ENCODE assay signal across 8 cellular contexts in the genomic region with DNA sequence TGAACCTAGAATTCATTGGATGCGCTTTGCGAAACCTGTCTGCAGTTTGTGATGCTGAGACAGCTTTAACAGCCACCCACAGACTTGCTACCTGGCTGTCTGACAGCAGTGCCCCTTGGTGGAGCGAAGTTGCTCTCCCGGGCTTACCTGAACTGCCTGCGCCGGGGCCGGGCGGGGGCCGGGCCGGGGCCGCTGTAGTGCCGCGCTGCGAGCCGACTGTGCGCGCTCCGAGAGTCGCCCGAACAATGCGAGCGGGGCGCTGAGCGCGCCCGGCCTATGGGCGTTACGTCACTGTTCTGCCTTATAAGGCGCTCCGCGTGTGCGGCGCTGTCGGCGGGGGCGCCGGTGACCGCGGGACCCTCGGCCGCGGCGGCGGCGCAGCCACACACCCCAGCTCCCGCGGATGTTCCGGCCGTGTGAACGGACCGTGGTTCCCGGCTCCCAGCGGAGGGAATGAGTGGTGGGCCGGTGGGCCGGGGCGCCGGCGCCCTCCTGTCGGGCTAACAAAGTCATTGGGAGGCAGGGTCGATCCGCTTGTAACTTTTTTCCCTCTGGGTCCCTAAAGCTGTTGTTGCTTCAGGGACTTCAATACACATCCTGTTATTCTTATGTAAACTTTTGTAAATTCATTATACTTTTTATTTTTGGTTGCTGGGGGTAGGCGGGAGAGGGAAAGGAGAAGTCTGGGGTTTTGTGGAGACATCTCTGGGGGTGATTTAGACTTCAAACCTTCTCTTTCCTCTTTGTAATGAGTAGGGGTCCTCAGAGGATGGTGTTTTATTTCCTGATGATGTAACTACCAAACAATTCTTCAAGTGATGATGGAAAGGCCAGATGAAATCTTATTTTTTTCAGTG. TPM values are rescaled to one million over a fixed set of nuclear protein-coding genes. Genes with fewer than 3 reads are reported as not detected.
DNase-seq lines count a peak whose midpoint lies in the region; TF ChIP-seq lines count a peak whose summit lies in the region.

No MANE protein-coding gene starts in this region.

- peak overlapping the region; percentile 64 for H3K4me3 ChIP-seq in GM12864 (ENCODE audit: low read depth, low read length)

- H3K4me3 Mint-ChIP-seq in HFFc6 (peak overlapping the region; percentile 89), chondrocyte (ENCODE audit: unreplicated experiment) (peak overlapping the region; percentile 78)

- H3K27me3 Mint-ChIP-seq in HFFc6 (ENCODE audit: insufficient read depth) = no peaks in the 10 kb centered on the region; the same call in 1 of the 2 replicates
- H3K27me3 Mint-ChIP-seq in chondrocyte (ENCODE audit: low read depth) = no peaks in the 10 kb centered on the region

- H3K36me3 Mint-ChIP-seq in HFFc6 (ENCODE audit: low read depth) = peaks cover 39% of the 10 kb centered on the region
- peaks cover 9% of the 10 kb centered on the region for H3K36me3 Mint-ChIP-seq in chondrocyte (ENCODE audit: low read depth)

- H3K9me3 Mint-ChIP-seq in HFFc6 (no peaks in the 10 kb centered on the region), chondrocyte (ENCODE audit: low read depth) (no peaks in the 10 kb centered on the region)

- no peak for TF ChIP-seq CTCF in GM12864 (IDR thresholded peaks at IDR 0.05; ENCODE audit: low read depth, low read length, missing control alignments)
- TF ChIP-seq CTCF in HFFc6 (IDR thresholded peaks at IDR 0.05) = peak; percentile 28
- peak; percentile 60 for TF ChIP-seq CTCF in chondrocyte (IDR thresholded peaks at IDR 0.05)

- H3K4me1 Mint-ChIP-seq in HFFc6 (ENCODE audit: low read depth) (peaks cover 60% of the 10 kb centered on the region), chondrocyte (ENCODE audit: low read depth) (peaks cover 55% of the 10 kb centered on the region)

- H3K27ac Mint-ChIP-seq in HFFc6 = peak overlapping the region; percentile 92
- H3K27ac Mint-ChIP-seq in chondrocyte (ENCODE audit: unreplicated experiment) = peak overlapping the region; percentile 98

- no peak for DNase-seq in GM12864 (ENCODE audit: low read depth)
- DNase-seq in HFFc6 = peak; percentile 47
- DNase-seq in NCI-H1105 treated with DMSO at 0.1 percent for 48 hours (lab: John Stamatoyannopoulos, UW) = peak; percentile 79
- DNase-seq in activated CD4-positive, alpha-beta T cell treated with anti-CD3 and anti-CD28 coated beads for 24 hours (ENCODE audit: low read depth in 2 of 2) = peak; percentile 31 to 33
- peak; percentile 86 for DNase-seq in chondrocyte (ENCODE audit: low spot score)
- DNase-seq in kidney tubule cell (ENCODE audit: low spot score) = peak; percentile 81
- DNase-seq in stimulated activated CD4-positive, alpha-beta T cell treated with anti-CD3 and anti-CD28 coated beads, Interleukin-15, amount 100 ng/mL, for 48 hours (ENCODE audit: low read depth in 2 of 2) = peak; percentile 24 to 46
- DNase-seq in NCI-H774 (lab: John Stamatoyannopoulos, UW) = no peak

RNA-seq across cellular contexts. Expression of a gene that starts 58.5 kb away (rescaled TPM):
- 10 to 100 TPM; 27.8 to 47.0 (median 38.1) TPM for total RNA-seq in HFFc6 (2021; fragmentation: NEBNext Ultra II Directional; extraction: Animal tissue kit (Norgen Biotek cat#: 25700))
- 19.5 to 57.6 TPM (median 22.3 TPM) in 3 replicates for total RNA-seq in chondrocyte

Comparison
In these comparisons a context has a peak if more than half of its experiments do, and no peak if none do; other contexts are left out.
1. DNase-seq: peak in HFFc6 (single experiment), NCI-H1105 treated with DMSO at 0.1 percent for 48 hours (single experiment), activated CD4-positive, alpha-beta T cell treated with anti-CD3 and anti-CD28 coated beads for 24 hours (2 of 2), chondrocyte (single experiment), kidney tubule cell (single experiment) and stimulated activated CD4-positive, alpha-beta T cell treated with anti-CD3 and anti-CD28 coated beads, Interleukin-15, amount 100 ng/mL, for 48 hours (2 of 2); none in GM12864 (single experiment) and NCI-H774 (single experiment).